ENCODE assay signal across 1 cellular context in genomic region chr9:113042884-113043657, GRCh38.
TF ChIP-seq lines count a peak whose summit lies in the region.

No MANE protein-coding gene starts in this region.

TF ChIP-seq in HEK293, 187 proteins besides CTCF, POLR2A, EP300 and RAD21 (continued from another document):
- TF ChIP-seq, protein P1, sequence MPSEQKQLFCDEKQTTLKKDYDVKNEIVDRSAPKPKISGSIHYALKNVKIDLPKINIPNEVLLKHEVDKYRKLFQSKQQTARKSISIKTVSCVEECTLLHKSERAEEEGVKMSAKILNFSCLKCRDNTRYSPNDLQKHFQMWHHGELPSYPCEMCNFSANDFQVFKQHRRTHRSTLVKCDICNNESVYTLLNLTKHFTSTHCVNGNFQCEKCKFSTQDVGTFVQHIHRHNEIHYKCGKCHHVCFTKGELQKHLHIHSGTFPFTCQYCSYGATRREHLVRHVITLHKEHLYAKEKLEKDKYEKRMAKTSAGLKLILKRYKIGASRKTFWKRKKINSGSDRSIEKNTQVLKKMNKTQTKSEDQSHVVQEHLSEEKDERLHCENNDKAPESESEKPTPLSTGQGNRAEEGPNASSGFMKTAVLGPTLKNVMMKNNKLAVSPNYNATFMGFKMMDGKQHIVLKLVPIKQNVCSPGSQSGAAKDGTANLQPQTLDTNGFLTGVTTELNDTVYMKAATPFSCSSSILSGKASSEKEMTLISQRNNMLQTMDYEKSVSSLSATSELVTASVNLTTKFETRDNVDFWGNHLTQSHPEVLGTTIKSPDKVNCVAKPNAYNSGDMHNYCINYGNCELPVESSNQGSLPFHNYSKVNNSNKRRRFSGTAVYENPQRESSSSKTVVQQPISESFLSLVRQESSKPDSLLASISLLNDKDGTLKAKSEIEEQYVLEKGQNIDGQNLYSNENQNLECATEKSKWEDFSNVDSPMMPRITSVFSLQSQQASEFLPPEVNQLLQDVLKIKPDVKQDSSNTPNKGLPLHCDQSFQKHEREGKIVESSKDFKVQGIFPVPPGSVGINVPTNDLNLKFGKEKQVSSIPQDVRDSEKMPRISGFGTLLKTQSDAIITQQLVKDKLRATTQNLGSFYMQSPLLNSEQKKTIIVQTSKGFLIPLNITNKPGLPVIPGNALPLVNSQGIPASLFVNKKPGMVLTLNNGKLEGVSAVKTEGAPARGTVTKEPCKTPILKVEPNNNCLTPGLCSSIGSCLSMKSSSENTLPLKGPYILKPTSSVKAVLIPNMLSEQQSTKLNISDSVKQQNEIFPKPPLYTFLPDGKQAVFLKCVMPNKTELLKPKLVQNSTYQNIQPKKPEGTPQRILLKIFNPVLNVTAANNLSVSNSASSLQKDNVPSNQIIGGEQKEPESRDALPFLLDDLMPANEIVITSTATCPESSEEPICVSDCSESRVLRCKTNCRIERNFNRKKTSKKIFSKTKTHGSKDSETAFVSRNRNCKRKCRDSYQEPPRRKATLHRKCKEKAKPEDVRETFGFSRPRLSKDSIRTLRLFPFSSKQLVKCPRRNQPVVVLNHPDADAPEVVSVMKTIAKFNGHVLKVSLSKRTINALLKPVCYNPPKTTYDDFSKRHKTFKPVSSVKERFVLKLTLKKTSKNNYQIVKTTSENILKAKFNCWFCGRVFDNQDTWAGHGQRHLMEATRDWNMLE (tag by site-specific recombination; conservative IDR thresholded peaks at IDR 0.05; ENCODE audit: low read depth): 0 out of 2 replicates have a peak, but pooled peaks have one; percentile 39
- peak; percentile 27; the same call in 1 of the 2 replicates for TF ChIP-seq ZNF626 (tag by site-specific recombination; IDR thresholded peaks at IDR 0.05)
- peak; percentile 100 for TF ChIP-seq SETDB1 (IDR thresholded peaks at IDR 0.05; ENCODE audit: insufficient read length, low read length)
- no peak for TF ChIP-seq ZNF585B (tag by site-specific recombination; IDR thresholded peaks at IDR 0.05)
- peak; percentile 72; the same call in 1 of the 2 replicates for TF ChIP-seq ZFP37 (tag by site-specific recombination; IDR thresholded peaks at IDR 0.05)
TF ChIP-seq in HEK293: peak in this region for 6.
